8 cellular contexts compared by ENCODE assay signal in genomic region chr21:29849735-29850176, GRCh38.
DNase-seq lines count a peak whose midpoint lies in the region; ATAC-seq, FAIRE-seq and TF ChIP-seq lines count a peak whose summit lies in the region.

No MANE protein-coding gene starts in this region.

- no peaks in the 10 kb centered on the region for H4K20me1 ChIP-seq in HepG2 (ENCODE audit: insufficient read depth, low read length)

- H3K4me1 Mint-ChIP-seq in CD14-positive monocyte, result peaks cover 5% of the 10 kb centered on the region
- peaks cover 12% of the 10 kb centered on the region for H3K4me1 Mint-ChIP-seq in chondrocyte (ENCODE audit: low read depth)

- POLR2A ChIA-PET in HepG2 (lab: Yijun Ruan, JAX), result no interaction called here

- no peak overlapping the region for H3K27ac ChIP-seq in VCaP
- no peak overlapping the region for H3K27ac ChIP-seq in HepG2 (ENCODE audit: extremely low read length, insufficient read depth, low read length)

- FAIRE-seq in HepG2 (lab: Jason Lieb, UNC), result peak; percentile 37

- no peak overlapping the region for H3K4me3 Mint-ChIP-seq in CD14-positive monocyte
- no peak overlapping the region for H3K4me3 Mint-ChIP-seq in chondrocyte (ENCODE audit: unreplicated experiment)

- in situ Hi-C loops in HepG2 (cut with HindIII; ENCODE audit: extremely low pct_ligation_motif_present, low pct_unique_long_range_greater_than_20kb), result loop anchor here (25.0 kb wide), 1 partner anchor 762 kb away; no protein-coding TSS in a partner anchor

- CTCF ChIA-PET in HepG2 (lab: Yijun Ruan, JAX; ENCODE audit: low intra/inter-chr PET ratio, low total read pairs), result interaction anchor here (1.4 to 1.5 kb wide), 2 partner anchors 373 to 760 kb away, joined by 5 read pairs; no protein-coding TSS in a partner anchor

- no peaks in the 10 kb centered on the region for H3K4me1 ChIP-seq in HepG2 (ENCODE audit: insufficient read depth, low read length)

- peak; percentile 46; the same call in 1 of the 2 replicates for TF ChIP-seq RAD21 in HepG2 (CRISPR knock-in tag; IDR thresholded peaks at IDR 0.05)

- H3K9me3 Mint-ChIP-seq in CD14-positive monocyte, result peaks cover 0 to 3% (median 0%) of the 10 kb centered on the region in 7 donors
- H3K9me3 Mint-ChIP-seq in chondrocyte (ENCODE audit: low read depth), result no peaks in the 10 kb centered on the region

- TF ChIP-seq EP300 in HepG2 (IDR thresholded peaks at IDR 0.05; ENCODE audit: low read depth in 2 of 2, low read length in 2 of 2) (no peak), HepG2 (CRISPR knock-in tag; IDR thresholded peaks at IDR 0.05; ENCODE audit: borderline replicate concordance) (no peak)

- no peak overlapping the region for H3K27ac Mint-ChIP-seq in CD14-positive monocyte
- no peak overlapping the region for H3K27ac Mint-ChIP-seq in chondrocyte (ENCODE audit: unreplicated experiment)

- no peak for TF ChIP-seq POLR2A in HepG2 (IDR thresholded peaks at IDR 0.05; ENCODE audit: insufficient read depth in 1 of 2, low read depth in 2 of 2, low read length in 2 of 2)

- DNase-seq in CD14-positive monocyte (ENCODE audit: low spot score), result peak; percentile 61
- DNase-seq in NCI-H2107 treated with DMSO at 0.1 percent for 48 hours (lab: John Stamatoyannopoulos, UW; ENCODE audit: unreplicated experiment), result peak; percentile 82
- DNase-seq in chondrocyte (ENCODE audit: low spot score), result no peak
- peak; percentile 30 for DNase-seq in HepG2 (ENCODE audit: low spot score)
- peak in 2 of 3 experiments; percentile 2 to 5 for DNase-seq in stimulated activated CD4-positive, alpha-beta T cell treated with anti-CD3 and anti-CD28 coated beads, TNF-alpha, amount 100 ng/mL, for 4 hours (ENCODE audit: low read depth in 3 of 3)

- peaks cover 1 to 3% (median 1%) of the 10 kb centered on the region in 3 donors for H3K27me3 Mint-ChIP-seq in CD14-positive monocyte (ENCODE audit: low read depth in 3 of 3)
- no peaks in the 10 kb centered on the region for H3K27me3 Mint-ChIP-seq in chondrocyte (ENCODE audit: low read depth)

- H3K36me3 Mint-ChIP-seq in CD14-positive monocyte (no peaks in the 10 kb centered on the region), chondrocyte (ENCODE audit: low read depth) (no peaks in the 10 kb centered on the region)

- no peak overlapping the region for H3K4me3 ChIP-seq in HepG2 (replicated peaks in 1 of 3; ENCODE audit: insufficient read depth in 1 of 3, low read depth in 2 of 3, low read length in 3 of 3)

- intact Hi-C loops in CD14-positive monocyte (cut with micrococcal nuclease) (loop anchor here (2.0 kb wide), 1 partner anchor 373 kb away; no protein-coding TSS in a partner anchor), HepG2 (cut with micrococcal nuclease; ENCODE audit: unreplicated experiment) (loop anchor here (1.0 to 10.0 kb wide), 2 partner anchors 373 to 475 kb away; no protein-coding TSS in a partner anchor)

- TF ChIP-seq CTCF in CD14-positive monocyte (IDR thresholded peaks at IDR 0.05) (peak; percentile 80), VCaP (conservative IDR thresholded peaks at IDR 0.05) (peak; percentile 98), chondrocyte (IDR thresholded peaks at IDR 0.05) (peak; percentile 93), HepG2 (CRISPR knock-in tag; IDR thresholded peaks at IDR 0.05) (peak; percentile 82)

- no peaks in the 10 kb centered on the region for H3K27me3 ChIP-seq in HepG2 (ENCODE audit: control insufficient read depth in 1 of 2, insufficient read depth in 2 of 2, low read length in 2 of 2)

- no peak overlapping the region for H3K4me2 ChIP-seq in HepG2 (ENCODE audit: low read depth, low read length)

- BruUV-seq in HepG2 (replicated peaks; lab: Mats Ljungman, UMichigan), result no TSS peak

- ATAC-seq in GM19035 (IDR thresholded peaks at IDR 0.05; ENCODE audit: unreplicated experiment), result peak; percentile 98
- ATAC-seq in HG03108 (IDR thresholded peaks at IDR 0.05; ENCODE audit: unreplicated experiment), result peak; percentile 91
- peak; percentile 100 for ATAC-seq in HepG2

- no peaks in the 10 kb centered on the region for H3K36me3 ChIP-seq in HepG2 (replicated peaks in 1 of 2; ENCODE audit: control insufficient read depth in 1 of 2, insufficient read depth in 2 of 2, low read length in 2 of 2)

- no peaks in the 10 kb centered on the region for H3K79me2 ChIP-seq in HepG2 (ENCODE audit: insufficient read depth, low read length)

- no peaks in the 10 kb centered on the region for H3K9me3 ChIP-seq in HepG2 (ENCODE audit: low read length)

- H3K9ac ChIP-seq in HepG2 (ENCODE audit: insufficient read depth, low read depth, low read length), result no peak overlapping the region

- WGBS in HepG2 (ENCODE audit: low lambda C conversion rate), result under 1% methylated on average over 6 of the region's 6 CpGs

- no peak overlapping the region for H2AFZ ChIP-seq in HepG2 (ENCODE audit: low read length)

TF ChIP-seq in HepG2, 621 proteins besides CTCF, POLR2A, EP300 and RAD21:
- TF ChIP-seq STAG1 (CRISPR knock-in tag; IDR thresholded peaks at IDR 0.05) (peak; percentile 73), NBN (conservative IDR thresholded peaks at IDR 0.05) (no peak), TCF7 (IDR thresholded peaks at IDR 0.05; ENCODE audit: low read depth) (peak; percentile 61), ZNF839 (CRISPR knock-in tag; IDR thresholded peaks at IDR 0.05; ENCODE audit: borderline replicate concordance) (no peak), FOXK2 (IDR thresholded peaks at IDR 0.05) (no peak), SMC3 (IDR thresholded peaks at IDR 0.05; ENCODE audit: low read length) (peak; percentile 71)
- TF ChIP-seq, protein P1, sequence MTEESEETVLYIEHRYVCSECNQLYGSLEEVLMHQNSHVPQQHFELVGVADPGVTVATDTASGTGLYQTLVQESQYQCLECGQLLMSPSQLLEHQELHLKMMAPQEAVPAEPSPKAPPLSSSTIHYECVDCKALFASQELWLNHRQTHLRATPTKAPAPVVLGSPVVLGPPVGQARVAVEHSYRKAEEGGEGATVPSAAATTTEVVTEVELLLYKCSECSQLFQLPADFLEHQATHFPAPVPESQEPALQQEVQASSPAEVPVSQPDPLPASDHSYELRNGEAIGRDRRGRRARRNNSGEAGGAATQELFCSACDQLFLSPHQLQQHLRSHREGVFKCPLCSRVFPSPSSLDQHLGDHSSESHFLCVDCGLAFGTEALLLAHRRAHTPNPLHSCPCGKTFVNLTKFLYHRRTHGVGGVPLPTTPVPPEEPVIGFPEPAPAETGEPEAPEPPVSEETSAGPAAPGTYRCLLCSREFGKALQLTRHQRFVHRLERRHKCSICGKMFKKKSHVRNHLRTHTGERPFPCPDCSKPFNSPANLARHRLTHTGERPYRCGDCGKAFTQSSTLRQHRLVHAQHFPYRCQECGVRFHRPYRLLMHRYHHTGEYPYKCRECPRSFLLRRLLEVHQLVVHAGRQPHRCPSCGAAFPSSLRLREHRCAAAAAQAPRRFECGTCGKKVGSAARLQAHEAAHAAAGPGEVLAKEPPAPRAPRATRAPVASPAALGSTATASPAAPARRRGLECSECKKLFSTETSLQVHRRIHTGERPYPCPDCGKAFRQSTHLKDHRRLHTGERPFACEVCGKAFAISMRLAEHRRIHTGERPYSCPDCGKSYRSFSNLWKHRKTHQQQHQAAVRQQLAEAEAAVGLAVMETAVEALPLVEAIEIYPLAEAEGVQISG (CRISPR knock-in tag; IDR thresholded peaks at IDR 0.05), result peak; percentile 93
TF ChIP-seq in HepG2: peak in this region for 4.
